ENCODE assay signal across 10 cellular contexts in genomic region chr2:20439193-20439475, GRCh38. TPM values are rescaled to one million over a fixed set of nuclear protein-coding genes. Genes with fewer than 3 reads are reported as not detected.
DNase-seq lines count a peak whose midpoint lies in the region; ATAC-seq and TF ChIP-seq lines count a peak whose summit lies in the region.
"Had no signal": no experiment of that assay in that cellular context is flagged by ENCODE, and none has a peak within 500 bp of the region (broad histone marks: within the 10 kb centered on the region; RNA-seq: fewer than 3 reads in every experiment).

No MANE protein-coding gene starts in this region.

- 33 to 65% methylated on average over 4 of the region's 4 CpGs for WGBS in body of pancreas, 2 donors

- no peaks in the 10 kb centered on the region for H3K36me3 Mint-ChIP-seq in activated T-cell treated with anti-CD3 and anti-CD28 coated beads, Interleukin-2, amount 50 U/mL, for 72 hours (ENCODE audit: insufficient read depth in 2 of 2)
- no peaks in the 10 kb centered on the region for H3K36me3 Mint-ChIP-seq in stimulated activated effector memory CD8-positive, alpha-beta T cell treated with anti-CD3 and anti-CD28 coated beads, Interleukin-12 subunit alpha, Interleukin-12 subunit beta, amount 100 ng/mL, for 72 hours

- intact Hi-C loops in body of pancreas (cut with DNase I) (no loop called here), left lung (cut with DNase I) (no loop called here)

- TF ChIP-seq CTCF in body of pancreas (IDR thresholded peaks at IDR 0.05) (no peak), left lung (IDR thresholded peaks at IDR 0.05) (no peak)

- H3K4me3 Mint-ChIP-seq in activated T-cell treated with anti-CD3 and anti-CD28 coated beads, Interleukin-2, amount 50 U/mL, for 72 hours, result no peak overlapping the region
- H3K4me3 Mint-ChIP-seq in stimulated activated effector memory CD8-positive, alpha-beta T cell treated with anti-CD3 and anti-CD28 coated beads, Interleukin-12 subunit alpha, Interleukin-12 subunit beta, amount 100 ng/mL, for 72 hours, result no peak overlapping the region
- H3K4me3 Mint-ChIP-seq: nephron had no signal

- H3K27me3 ChIP-seq in body of pancreas (no peaks in the 10 kb centered on the region), left lung (no peaks in the 10 kb centered on the region)

- DNase-seq in LHCN-M2 (ENCODE audit: low read depth), result peak; percentile 69
- DNase-seq in body of pancreas, result peak in 3 of 4 donors; percentile 50 to 77 (median 57)
- DNase-seq in left lung, result peak in 1 of 2 donors; percentile 35
- DNase-seq in activated T-cell treated with anti-CD3 and anti-CD28 coated beads, Interleukin-2, amount 50 U/mL, for 72 hours, result no peak
- DNase-seq in stimulated activated effector memory CD8-positive, alpha-beta T cell treated with anti-CD3 and anti-CD28 coated beads, Interleukin-12 subunit alpha, Interleukin-12 subunit beta, amount 100 ng/mL, for 72 hours (ENCODE audit: low spot score in 2 of 2), result no peak
- DNase-seq in stimulated activated CD4-positive, alpha-beta T cell treated with anti-CD3 and anti-CD28 coated beads, Interleukin-1b, Interleukin-23, amount 100 ng/mL, for 48 hours, result no peak
- DNase-seq: activated naive CD4-positive, alpha-beta T cell treated with anti-CD3 and anti-CD28 coated beads, Interleukin-2, amount 50 U/mL, for 16 hours had no signal

- no peak for TF ChIP-seq POLR2A in body of pancreas (IDR thresholded peaks at IDR 0.05)

- ATAC-seq in body of pancreas, result peak; percentile 45
- peak; percentile 71 for ATAC-seq in left lung
- ATAC-seq in HG03378 (IDR thresholded peaks at IDR 0.05; ENCODE audit: unreplicated experiment), result no peak
- no peak for ATAC-seq in activated T-cell treated with anti-CD3 and anti-CD28 coated beads, Interleukin-2, amount 50 U/mL, for 72 hours (replicated peaks in 1 of 2)
- ATAC-seq in stimulated activated effector memory CD8-positive, alpha-beta T cell treated with anti-CD3 and anti-CD28 coated beads, Interleukin-12 subunit alpha, Interleukin-12 subunit beta, amount 100 ng/mL, for 72 hours, result no peak

- H3K4me3 ChIP-seq in body of pancreas (no peak overlapping the region), left lung (no peak overlapping the region)

- H3K27me3 Mint-ChIP-seq in activated T-cell treated with anti-CD3 and anti-CD28 coated beads, Interleukin-2, amount 50 U/mL, for 72 hours (ENCODE audit: low read depth), result peaks cover 45% of the 10 kb centered on the region

- no peaks in the 10 kb centered on the region for H3K9me3 ChIP-seq in body of pancreas
- no peaks in the 10 kb centered on the region for H3K9me3 ChIP-seq in left lung

- H3K27ac Mint-ChIP-seq in activated T-cell treated with anti-CD3 and anti-CD28 coated beads, Interleukin-2, amount 50 U/mL, for 72 hours, result no peak overlapping the region
- no peak overlapping the region for H3K27ac Mint-ChIP-seq in stimulated activated effector memory CD8-positive, alpha-beta T cell treated with anti-CD3 and anti-CD28 coated beads, Interleukin-12 subunit alpha, Interleukin-12 subunit beta, amount 100 ng/mL, for 72 hours
- H3K27ac Mint-ChIP-seq: nephron had no signal

- no peaks in the 10 kb centered on the region for H3K9me3 Mint-ChIP-seq in activated T-cell treated with anti-CD3 and anti-CD28 coated beads, Interleukin-2, amount 50 U/mL, for 72 hours
- no peaks in the 10 kb centered on the region for H3K9me3 Mint-ChIP-seq in stimulated activated effector memory CD8-positive, alpha-beta T cell treated with anti-CD3 and anti-CD28 coated beads, Interleukin-12 subunit alpha, Interleukin-12 subunit beta, amount 100 ng/mL, for 72 hours
- H3K9me3 Mint-ChIP-seq: nephron had no signal

- H3K36me3 ChIP-seq in body of pancreas (replicated peaks in 1 of 2; ENCODE audit: insufficient read depth in 1 of 2, low read depth in 2 of 2), result no peaks in the 10 kb centered on the region
- H3K36me3 ChIP-seq in left lung, result no peaks in the 10 kb centered on the region

- H3K4me1 ChIP-seq in body of pancreas (peaks cover 37% of the 10 kb centered on the region), left lung (peaks cover 11 to 43% of the 10 kb centered on the region in 2 donors)

- peak overlapping the region; percentile 60 to 87 (median 82) for H3K27ac ChIP-seq in body of pancreas
- peak overlapping the region; percentile 55 to 83 for H3K27ac ChIP-seq in left lung
- H3K27ac ChIP-seq in temporal lobe (ENCODE audit: low read depth, low read length), result peak overlapping the region; percentile 50

- H3K4me1 Mint-ChIP-seq in activated T-cell treated with anti-CD3 and anti-CD28 coated beads, Interleukin-2, amount 50 U/mL, for 72 hours (ENCODE audit: low read depth), result no peaks in the 10 kb centered on the region
- no peaks in the 10 kb centered on the region for H3K4me1 Mint-ChIP-seq in stimulated activated effector memory CD8-positive, alpha-beta T cell treated with anti-CD3 and anti-CD28 coated beads, Interleukin-12 subunit alpha, Interleukin-12 subunit beta, amount 100 ng/mL, for 72 hours

RNA-seq across cellular contexts. Expression of gene RHOB, which starts 7.7 kb away (rescaled TPM):
- 92.2 and 129 TPM in 2 replicates for total RNA-seq in LHCN-M2 (2014; rRNA removed)
- 96.1 TPM for polyA plus RNA-seq in LHCN-M2 (2012)
- 100 to 1,000 TPM; 376 to 784 TPM for total RNA-seq in body of pancreas
- total RNA-seq in left lung, result 100 to 1,000 TPM; 116 to 124 TPM
- 165 TPM for total RNA-seq in temporal lobe
- 10 to 100 TPM; 17.5 to 44.7 TPM for total RNA-seq in activated T-cell treated with anti-CD3 and anti-CD28 coated beads, Interleukin-2, amount 50 U/mL, for 72 hours

Comparison
In these comparisons a context has a peak if more than half of its experiments do, and no peak if none do; other contexts are left out.
1. DNase-seq: peak in LHCN-M2 (single experiment) and body of pancreas (3 of 4); none in activated T-cell treated with anti-CD3 and anti-CD28 coated beads, Interleukin-2, amount 50 U/mL, for 72 hours (0 of 2), stimulated activated effector memory CD8-positive, alpha-beta T cell treated with anti-CD3 and anti-CD28 coated beads, Interleukin-12 subunit alpha, Interleukin-12 subunit beta, amount 100 ng/mL, for 72 hours (0 of 2) and stimulated activated CD4-positive, alpha-beta T cell treated with anti-CD3 and anti-CD28 coated beads, Interleukin-1b, Interleukin-23, amount 100 ng/mL, for 48 hours (single experiment).
2. ATAC-seq: peak in body of pancreas (single experiment) and left lung (single experiment); none in HG03378 (single experiment), activated T-cell treated with anti-CD3 and anti-CD28 coated beads, Interleukin-2, amount 50 U/mL, for 72 hours (0 of 2) and stimulated activated effector memory CD8-positive, alpha-beta T cell treated with anti-CD3 and anti-CD28 coated beads, Interleukin-12 subunit alpha, Interleukin-12 subunit beta, amount 100 ng/mL, for 72 hours (single experiment).
3. Peak in every context shown above with its lines, with median percentiles within 50 percentile points of each other: H3K27ac ChIP-seq.